In genomic region chr20:33524261-33524660, GRCh38 we compare ENCODE assay signal across 24 cellular contexts.
"Had no signal": no experiment of that assay in that cellular context is flagged by ENCODE, and none has a peak within 500 bp of the region (broad histone marks: within the 10 kb centered on the region; RNA-seq: fewer than 3 reads in every experiment).

No MANE protein-coding gene starts in this region.

- ATAC-seq: activated CD4-positive, alpha-beta T cell treated with anti-CD3 and anti-CD28 coated beads for 36 hours; activated T-cell treated with anti-CD3 and anti-CD28 coated beads, Interleukin-2, amount 50 U/mL, for 4 hours; body of pancreas; right lobe of liver; WTC11 had no signal

- DNase-seq: activated CD4-positive, alpha-beta T cell treated with anti-CD3 and anti-CD28 coated beads for 36 hours; activated CD4-positive, alpha-beta T cell treated with anti-CD3 and anti-CD28 coated beads, Interleukin-2, amount 50 U/mL, for 4 hours; activated CD8-positive, alpha-beta memory T cell treated with anti-CD3 and anti-CD28 coated beads for 24 hours; activated CD8-positive, alpha-beta memory T cell treated with anti-CD3 and anti-CD28 coated beads, Interleukin-2, amount 50 U/mL, for 4 hours; activated naive CD4-positive, alpha-beta T cell treated with Interleukin-2 at 50 U/mL for 16 hours; activated naive CD8-positive, alpha-beta T cell treated with anti-CD3 and anti-CD28 coated beads for 36 hours; activated T-cell treated with anti-CD3 and anti-CD28 coated beads, Interleukin-2, amount 50 U/mL, for 4 hours; body of pancreas; foreskin melanocyte; glutamatergic neuron; immature natural killer cell; left ventricle myocardium inferior; mammary epithelial cell; naive B cell; occipital lobe; right lobe of liver; stimulated activated CD4-positive, alpha-beta T cell treated with anti-CD3 and anti-CD28 coated beads, Interleukin-1b, Interleukin-23, amount 100 ng/mL, for 48 hours; substantia nigra; T1000; thyroid gland had no signal

- H3K4me3 ChIP-seq: body of pancreas, cardiac muscle cell, hepatocyte, left ventricle myocardium inferior, right lobe of liver, skin epidermis, thyroid gland had no signal
